ENCODE assay signal across 21 cellular contexts in genomic region chr10:71206911-71207310, GRCh38.
"Had no signal": no experiment of that assay in that cellular context is flagged by ENCODE, and none has a peak within 500 bp of the region (broad histone marks: within the 10 kb centered on the region; RNA-seq: fewer than 3 reads in every experiment).

No MANE protein-coding gene starts in this region.

- H3K4me1 ChIP-seq: colonic mucosa had no signal

- DNase-seq: colonic mucosa; effector CD8-positive, alpha-beta T cell; gastrocnemius medialis; heart right ventricle; hypothalamus; kidney glomerular epithelial cell; natural killer cell; nucleus accumbens; ovary; stimulated activated CD4-positive, alpha-beta T cell treated with anti-CD3 and anti-CD28 coated beads, Interleukin-4, amount 100 ng/mL, for 1 hour; stimulated activated CD8-positive, alpha-beta memory T cell treated with anti-CD3 and anti-CD28 coated beads, Interleukin-4, amount 100 ng/mL, for 48 hours; stimulated activated naive CD8-positive, alpha-beta T cell treated with anti-CD3 and anti-CD28 coated beads, Interleukin-15, Interleukin-2, amounts not matched to agents 100 U/mL and 50 U/mL, for 24 hours; upper lobe of left lung had no signal

- H3K27ac ChIP-seq: colonic mucosa, dorsolateral prefrontal cortex, esophagus muscularis mucosa, gastrocnemius medialis, heart right ventricle, neural progenitor cell, ovary, tibial artery, upper lobe of left lung, vagina had no signal

- H3K9me3 ChIP-seq: colonic mucosa, esophagus muscularis mucosa, gastrocnemius medialis, heart right ventricle, ovary, tibial artery, upper lobe of left lung, vagina had no signal

- H3K4me2 ChIP-seq: neural progenitor cell, smooth muscle cell had no signal

- H3K9ac ChIP-seq: neural progenitor cell had no signal

- ATAC-seq: gastrocnemius medialis; heart right ventricle; natural killer cell; right cardiac atrium; stimulated activated effector memory CD8-positive, alpha-beta T cell treated with anti-CD3 and anti-CD28 coated beads, Interleukin-12 subunit alpha, Interleukin-12 subunit beta, amount 100 ng/mL, for 72 hours; stimulated activated naive CD8-positive, alpha-beta T cell treated with anti-CD3 and anti-CD28 coated beads, Interleukin-15, Interleukin-2, amounts not matched to agents 100 U/mL and 50 U/mL, for 24 hours had no signal

- H3K36me3 ChIP-seq: colonic mucosa, esophagus muscularis mucosa, gastrocnemius medialis, heart right ventricle, neural progenitor cell, ovary, tibial artery, upper lobe of left lung, vagina had no signal

- H3K4me3 ChIP-seq: colonic mucosa, dorsolateral prefrontal cortex, esophagus muscularis mucosa, gastrocnemius medialis, heart right ventricle, neural progenitor cell, ovary, smooth muscle cell, tibial artery, upper lobe of left lung, vagina had no signal

- H3K27me3 ChIP-seq: ovary, vagina had no signal
